ENCODE assay signal across 1 cellular context in the genomic region with DNA sequence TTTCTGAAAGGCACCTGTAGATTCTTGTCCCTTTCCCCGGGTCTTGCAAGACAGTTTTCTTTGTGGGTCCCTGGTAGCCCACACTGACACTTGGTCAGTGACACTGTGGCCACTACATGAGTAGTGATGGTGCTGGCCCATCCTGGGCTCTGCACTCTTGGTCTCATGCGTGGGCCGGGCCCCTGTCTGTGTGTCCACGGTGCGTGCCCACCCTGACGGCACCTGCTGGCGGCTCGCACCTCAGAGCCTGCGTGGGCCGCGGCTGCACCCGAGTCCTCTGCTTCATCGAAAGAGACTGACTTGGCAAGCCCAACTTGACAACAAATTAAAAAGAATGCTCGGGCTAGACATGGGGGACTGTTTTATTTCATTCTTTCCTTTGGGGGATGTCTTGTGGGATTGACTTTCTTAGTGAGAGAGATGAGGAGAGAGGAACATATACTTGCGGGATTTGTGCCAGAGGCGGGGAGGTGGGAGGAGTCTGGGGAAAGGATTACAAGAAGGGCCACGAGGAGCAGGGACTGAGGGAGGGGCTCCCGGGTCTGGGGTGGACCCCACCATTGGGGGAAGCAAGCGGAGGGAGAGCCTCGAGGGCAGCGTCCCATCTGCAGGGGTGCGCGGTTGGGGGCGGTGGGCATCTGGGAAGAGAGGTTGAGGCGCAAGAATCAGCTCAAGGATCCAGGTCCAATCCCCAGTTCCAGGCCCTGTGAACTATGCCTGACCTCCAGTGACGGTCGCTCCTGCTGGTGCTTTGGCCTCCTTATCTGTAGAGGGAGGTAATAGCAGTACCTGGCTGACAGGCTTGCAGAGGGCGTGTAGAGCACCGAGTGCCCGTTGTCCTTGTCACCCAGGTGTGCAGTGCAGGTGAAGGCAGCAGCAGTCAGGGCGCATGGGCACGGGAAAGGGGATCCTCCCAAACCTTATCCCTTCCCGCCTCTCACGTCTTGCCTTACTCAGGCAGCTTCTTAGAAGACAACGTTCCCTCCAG.
TF ChIP-seq lines count a peak whose summit lies in the region.

No MANE protein-coding gene starts in this region.

TF ChIP-seq in GM23338, 12 proteins besides CTCF, POLR2A, EP300 and RAD21 (continued from another document):
- TF ChIP-seq, protein P1, sequence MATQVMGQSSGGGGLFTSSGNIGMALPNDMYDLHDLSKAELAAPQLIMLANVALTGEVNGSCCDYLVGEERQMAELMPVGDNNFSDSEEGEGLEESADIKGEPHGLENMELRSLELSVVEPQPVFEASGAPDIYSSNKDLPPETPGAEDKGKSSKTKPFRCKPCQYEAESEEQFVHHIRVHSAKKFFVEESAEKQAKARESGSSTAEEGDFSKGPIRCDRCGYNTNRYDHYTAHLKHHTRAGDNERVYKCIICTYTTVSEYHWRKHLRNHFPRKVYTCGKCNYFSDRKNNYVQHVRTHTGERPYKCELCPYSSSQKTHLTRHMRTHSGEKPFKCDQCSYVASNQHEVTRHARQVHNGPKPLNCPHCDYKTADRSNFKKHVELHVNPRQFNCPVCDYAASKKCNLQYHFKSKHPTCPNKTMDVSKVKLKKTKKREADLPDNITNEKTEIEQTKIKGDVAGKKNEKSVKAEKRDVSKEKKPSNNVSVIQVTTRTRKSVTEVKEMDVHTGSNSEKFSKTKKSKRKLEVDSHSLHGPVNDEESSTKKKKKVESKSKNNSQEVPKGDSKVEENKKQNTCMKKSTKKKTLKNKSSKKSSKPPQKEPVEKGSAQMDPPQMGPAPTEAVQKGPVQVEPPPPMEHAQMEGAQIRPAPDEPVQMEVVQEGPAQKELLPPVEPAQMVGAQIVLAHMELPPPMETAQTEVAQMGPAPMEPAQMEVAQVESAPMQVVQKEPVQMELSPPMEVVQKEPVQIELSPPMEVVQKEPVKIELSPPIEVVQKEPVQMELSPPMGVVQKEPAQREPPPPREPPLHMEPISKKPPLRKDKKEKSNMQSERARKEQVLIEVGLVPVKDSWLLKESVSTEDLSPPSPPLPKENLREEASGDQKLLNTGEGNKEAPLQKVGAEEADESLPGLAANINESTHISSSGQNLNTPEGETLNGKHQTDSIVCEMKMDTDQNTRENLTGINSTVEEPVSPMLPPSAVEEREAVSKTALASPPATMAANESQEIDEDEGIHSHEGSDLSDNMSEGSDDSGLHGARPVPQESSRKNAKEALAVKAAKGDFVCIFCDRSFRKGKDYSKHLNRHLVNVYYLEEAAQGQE (IDR thresholded peaks at IDR 0.05; ENCODE audit: unreplicated experiment) = no peak
